ENCODE assay signal across 8 cellular contexts in genomic region chr10:132654708-132655661, GRCh38.
DNase-seq lines count a peak whose midpoint lies in the region; ATAC-seq, FAIRE-seq and TF ChIP-seq lines count a peak whose summit lies in the region.

No MANE protein-coding gene starts in this region.

- no peaks in the 10 kb centered on the region for H3K9me3 Mint-ChIP-seq in activated T-helper 2 cell treated with anti-CD3 and anti-CD28 coated beads, Interferon-gamma antibody, Interleukin-2, Interleukin-4, amounts not matched to agents 10 μg/mL and 5 μg/mL and 100 μg/mL, durations not matched to agents 14 hours and 24 hours and 36 hours

- H3K4me1 ChIP-seq in ovary (ENCODE audit: insufficient read depth), result peaks cover 3% of the 10 kb centered on the region
- H3K4me1 ChIP-seq in uterus, result no peaks in the 10 kb centered on the region

- ATAC-seq in HG02642 (IDR thresholded peaks at IDR 0.05; ENCODE audit: poor library complexity, unreplicated experiment), result no peak

- H3K36me3 Mint-ChIP-seq in activated T-helper 2 cell treated with anti-CD3 and anti-CD28 coated beads, Interferon-gamma antibody, Interleukin-2, Interleukin-4, amounts not matched to agents 10 μg/mL and 5 μg/mL and 100 μg/mL, durations not matched to agents 14 hours and 24 hours and 36 hours (ENCODE audit: low read depth), result no peaks in the 10 kb centered on the region

- POLR2A ChIA-PET in BJ (lab: Charles Lee), result no interaction called here

- TF ChIP-seq CTCF in BJ (IDR thresholded peaks at IDR 0.05; ENCODE audit: insufficient read depth, low read depth, low read length) (peak; percentile 96), foreskin fibroblast (IDR thresholded peaks at IDR 0.05; ENCODE audit: low read depth, low read length) (peak; percentile 97), ovary (IDR thresholded peaks at IDR 0.05) (peak; percentile 65 to 72 (median 66)), uterus (IDR thresholded peaks at IDR 0.05) (peak; percentile 73 to 86 (median 74))

- DNase-seq in BJ (ENCODE audit: low read depth) (no peak), H54 (ENCODE audit: insufficient read length, low spot score) (peak; percentile 72), foreskin fibroblast (peak; percentile 41 to 85), ovary (peak; percentile 41 to 80 (median 62)), uterus (peak; percentile 45 to 59)
- peak; percentile 41 for DNase-seq in activated T-helper 2 cell treated with anti-CD3 and anti-CD28 coated beads, Interferon-gamma antibody, Interleukin-2, Interleukin-4, amounts not matched to agents 10 μg/mL and 5 μg/mL and 100 μg/mL, durations not matched to agents 14 hours and 24 hours and 36 hours (ENCODE audit: low spot score)

- no peaks in the 10 kb centered on the region for H3K9me3 ChIP-seq in ovary
- H3K9me3 ChIP-seq in uterus, result no peaks in the 10 kb centered on the region

- no peaks in the 10 kb centered on the region for H3K4me1 Mint-ChIP-seq in activated T-helper 2 cell treated with anti-CD3 and anti-CD28 coated beads, Interferon-gamma antibody, Interleukin-2, Interleukin-4, amounts not matched to agents 10 μg/mL and 5 μg/mL and 100 μg/mL, durations not matched to agents 14 hours and 24 hours and 36 hours (ENCODE audit: low read depth)

- H3K4me3 Mint-ChIP-seq in activated T-helper 2 cell treated with anti-CD3 and anti-CD28 coated beads, Interferon-gamma antibody, Interleukin-2, Interleukin-4, amounts not matched to agents 10 μg/mL and 5 μg/mL and 100 μg/mL, durations not matched to agents 14 hours and 24 hours and 36 hours (ENCODE audit: low read depth), result no peak overlapping the region

- whole genome bisulfite sequencing in ovary, 3 donors, result 62 to 65% (median 65%) methylated on average over 45 to 48 of the region's 48 CpGs

- CTCF ChIA-PET in BJ (lab: Yijun Ruan, JAX), result interaction anchor here (0.6 to 3.2 kb wide), 30 partner anchors 9 to 470 kb away, joined by 3 to 34 read pairs (median 3); no protein-coding TSS in a partner anchor

- H3K27ac Mint-ChIP-seq in activated T-helper 2 cell treated with anti-CD3 and anti-CD28 coated beads, Interferon-gamma antibody, Interleukin-2, Interleukin-4, amounts not matched to agents 10 μg/mL and 5 μg/mL and 100 μg/mL, durations not matched to agents 14 hours and 24 hours and 36 hours, result no peak overlapping the region

- H3K27me3 Mint-ChIP-seq in activated T-helper 2 cell treated with anti-CD3 and anti-CD28 coated beads, Interferon-gamma antibody, Interleukin-2, Interleukin-4, amounts not matched to agents 10 μg/mL and 5 μg/mL and 100 μg/mL, durations not matched to agents 14 hours and 24 hours and 36 hours (ENCODE audit: low read depth), result no peaks in the 10 kb centered on the region

- H3K36me3 ChIP-seq in BJ (ENCODE audit: control insufficient read depth, insufficient read depth, low read length) (peaks cover 33% of the 10 kb centered on the region), ovary (no peaks in the 10 kb centered on the region), uterus (no peaks in the 10 kb centered on the region)

- no peak overlapping the region for H3K27ac ChIP-seq in ovary
- no peak overlapping the region for H3K27ac ChIP-seq in uterus

- no peak for TF ChIP-seq EP300 in ovary (IDR thresholded peaks at IDR 0.05)

- H3K4me3 ChIP-seq in BJ (ENCODE audit: low read depth, low read length) (no peak overlapping the region), foreskin fibroblast (ENCODE audit: low read depth in 1 of 2, low read length in 2 of 2) (no peak overlapping the region), ovary (no peak overlapping the region), uterus (no peak overlapping the region)

- FAIRE-seq in H54 (lab: Jason Lieb, UNC), result no peak

- TF ChIP-seq POLR2A in H54 (IDR thresholded peaks at IDR 0.05; ENCODE audit: low read depth, low read length) (no peak), ovary (IDR thresholded peaks at IDR 0.05) (no peak), uterus (IDR thresholded peaks at IDR 0.05) (no peak)

- H3K27me3 ChIP-seq in BJ (ENCODE audit: control insufficient read depth, insufficient read depth, low read length) (no peaks in the 10 kb centered on the region), ovary (no peaks in the 10 kb centered on the region), uterus (no peaks in the 10 kb centered on the region)

- intact Hi-C loops in activated T-helper 2 cell treated with anti-CD3 and anti-CD28 coated beads, Interferon-gamma antibody, Interleukin-2, Interleukin-4, amounts not matched to agents 10 μg/mL and 5 μg/mL and 100 μg/mL, durations not matched to agents 14 hours and 24 hours and 36 hours (cut with micrococcal nuclease), result no loop called here
- intact Hi-C loops in ovary (cut with DNase I), result loop anchor here in 1 of 4 donors (10.0 kb wide), 1 partner anchor 470 kb away; no protein-coding TSS in a partner anchor
- intact Hi-C loops in uterus (cut with DNase I; ENCODE audit: low total_unique reads), result no loop called here

TF ChIP-seq in PFSK-1, 5 proteins besides CTCF, POLR2A, EP300 and RAD21:
- TF ChIP-seq POLR2AphosphoS5 (IDR thresholded peaks at IDR 0.05; ENCODE audit: low read depth, low read length) (no peak), FOXP2 (optimal IDR thresholded peaks at IDR 0.05; ENCODE audit: borderline replicate concordance, extremely low read depth, extremely low read length, insufficient read depth) (peak; percentile 31)
